Comparison of ENCODE assay signal across 10 cellular contexts in genomic region chr12:57452181-57452936, GRCh38. TPM values are rescaled to one million over a fixed set of nuclear protein-coding genes. Genes with fewer than 3 reads are reported as not detected.
DNase-seq lines count a peak whose midpoint lies in the region; ATAC-seq, FAIRE-seq and TF ChIP-seq lines count a peak whose summit lies in the region.
"Had no signal": no experiment of that assay in that cellular context is flagged by ENCODE, and none has a peak within 500 bp of the region (broad histone marks: within the 10 kb centered on the region; RNA-seq: fewer than 3 reads in every experiment).

No MANE protein-coding gene starts in this region.

- peak overlapping the region; percentile 91 for H3K27ac Mint-ChIP-seq in glutamatergic neuron (ENCODE audit: unreplicated experiment)
- peak overlapping the region; percentile 72 for H3K27ac Mint-ChIP-seq in stimulated activated effector memory CD8-positive, alpha-beta T cell treated with anti-CD3 and anti-CD28 coated beads, Interleukin-12 subunit alpha, Interleukin-12 subunit beta, amount 100 ng/mL, for 72 hours

- intact Hi-C loops in kidney (cut with DNase I): loop anchor here (10.0 kb wide), 1 partner anchor 188 kb away; no protein-coding TSS in a partner anchor

- peak; percentile 34 to 39 for ATAC-seq in activated CD4-positive, CD25-positive, alpha-beta regulatory T cell treated with anti-CD3 and anti-CD28 coated beads, Interleukin-2, amount 50 U/mL, for 24 hours
- ATAC-seq in stimulated activated effector memory CD8-positive, alpha-beta T cell treated with anti-CD3 and anti-CD28 coated beads, Interleukin-12 subunit alpha, Interleukin-12 subunit beta, amount 100 ng/mL, for 72 hours: peak; percentile 56
- ATAC-seq in HG02938 (IDR thresholded peaks at IDR 0.05; ENCODE audit: unreplicated experiment) (no peak), HG02759 (IDR thresholded peaks at IDR 0.05; ENCODE audit: unreplicated experiment) (no peak)

- TF ChIP-seq CTCF in glutamatergic neuron (IDR thresholded peaks at IDR 0.05; ENCODE audit: partially characterized antibody, unreplicated experiment) (no peak), kidney (IDR thresholded peaks at IDR 0.05; ENCODE audit: borderline replicate concordance, extremely low read depth, insufficient read depth) (no peak)

- H3K9me3 Mint-ChIP-seq in glutamatergic neuron (ENCODE audit: unreplicated experiment): peaks cover 9% of the 10 kb centered on the region
- H3K9me3 Mint-ChIP-seq in stimulated activated effector memory CD8-positive, alpha-beta T cell treated with anti-CD3 and anti-CD28 coated beads, Interleukin-12 subunit alpha, Interleukin-12 subunit beta, amount 100 ng/mL, for 72 hours: no peaks in the 10 kb centered on the region

- no peak overlapping the region for H3K9ac ChIP-seq in kidney (ENCODE audit: low read length in 2 of 2)

- peaks cover 3 to 5% of the 10 kb centered on the region in 2 donors for H3K4me1 ChIP-seq in kidney (ENCODE audit: control insufficient read depth in 1 of 2, insufficient read depth in 1 of 2, low read depth in 1 of 2, low read length in 2 of 2)

- H3K27me3 Mint-ChIP-seq in glutamatergic neuron (ENCODE audit: unreplicated experiment): peaks cover 9% of the 10 kb centered on the region

- no peaks in the 10 kb centered on the region for H3K36me3 ChIP-seq in kidney (ENCODE audit: control insufficient read depth in 1 of 2, insufficient read depth in 2 of 2, low read length in 2 of 2)

- no peak for DNase-seq in activated CD4-positive, CD25-positive, alpha-beta regulatory T cell treated with anti-CD3 and anti-CD28 coated beads, Interleukin-2, amount 50 U/mL, for 72 hours
- DNase-seq in SIG-M5 treated with dmso at 0.1 percent for 504 hours (lab: John Stamatoyannopoulos, UW; ENCODE audit: unreplicated experiment) (peak; percentile 70), glutamatergic neuron (peak; percentile 60), kidney (no peak)
- DNase-seq in stimulated activated effector memory CD8-positive, alpha-beta T cell treated with anti-CD3 and anti-CD28 coated beads, Interleukin-12 subunit alpha, Interleukin-12 subunit beta, amount 100 ng/mL, for 72 hours (ENCODE audit: low spot score in 2 of 2): no peak

- FAIRE-seq in kidney (lab: Jason Lieb, UNC): no peak

- H3K27ac ChIP-seq in kidney (ENCODE audit: low read depth in 2 of 2, low read length in 2 of 2): no peak overlapping the region
- H3K27ac ChIP-seq: HL-60 had no signal

- H3K4me1 Mint-ChIP-seq in glutamatergic neuron (ENCODE audit: low read depth, unreplicated experiment): peaks cover 27% of the 10 kb centered on the region
- H3K4me1 Mint-ChIP-seq in stimulated activated effector memory CD8-positive, alpha-beta T cell treated with anti-CD3 and anti-CD28 coated beads, Interleukin-12 subunit alpha, Interleukin-12 subunit beta, amount 100 ng/mL, for 72 hours: peaks cover 27% of the 10 kb centered on the region

- H3K36me3 Mint-ChIP-seq in glutamatergic neuron (ENCODE audit: unreplicated experiment): peaks cover 9% of the 10 kb centered on the region
- no peaks in the 10 kb centered on the region for H3K36me3 Mint-ChIP-seq in stimulated activated effector memory CD8-positive, alpha-beta T cell treated with anti-CD3 and anti-CD28 coated beads, Interleukin-12 subunit alpha, Interleukin-12 subunit beta, amount 100 ng/mL, for 72 hours

- H3K9me3 ChIP-seq in kidney (ENCODE audit: control insufficient read depth in 1 of 2, low read length in 2 of 2): no peaks in the 10 kb centered on the region

- H3K4me3 ChIP-seq in kidney (ENCODE audit: low read length in 2 of 2): no peak overlapping the region

- H3K4me3 Mint-ChIP-seq in glutamatergic neuron (ENCODE audit: unreplicated experiment): peak overlapping the region; percentile 44
- peak overlapping the region; percentile 45 for H3K4me3 Mint-ChIP-seq in stimulated activated effector memory CD8-positive, alpha-beta T cell treated with anti-CD3 and anti-CD28 coated beads, Interleukin-12 subunit alpha, Interleukin-12 subunit beta, amount 100 ng/mL, for 72 hours

RNA-seq across cellular contexts. Expression of gene INHBE, which starts 2.7 kb away (rescaled TPM):
- 18.0 TPM for total RNA-seq in glutamatergic neuron (ENCODE audit: unreplicated experiment)
- 0.19 TPM for total RNA-seq in kidney
- polyA plus RNA-seq in kidney (ENCODE audit: insufficient read depth, low read depth, low replicate concordance): 0.30 TPM
- total RNA-seq: mononuclear cell had no signal

RNA-seq across cellular contexts. Expression of gene GLI1, which starts 7.2 kb away (rescaled TPM):
- total RNA-seq in glutamatergic neuron (ENCODE audit: unreplicated experiment) (2.3 TPM), kidney (2.8 TPM)
- polyA plus RNA-seq in kidney (ENCODE audit: insufficient read depth, low read depth, low replicate concordance): 1.4 TPM

RNA-seq across cellular contexts. Expression of gene INHBC, which starts 17.8 kb away (rescaled TPM):
- total RNA-seq in glutamatergic neuron (ENCODE audit: unreplicated experiment): not detected
- not detected for total RNA-seq in kidney
- polyA plus RNA-seq in kidney (ENCODE audit: insufficient read depth, low read depth, low replicate concordance): not detected

RNA-seq across cellular contexts. Expression of gene R3HDM2, which starts 21.5 kb away (rescaled TPM):
- total RNA-seq in glutamatergic neuron (ENCODE audit: unreplicated experiment): 106 TPM
- 67.3 TPM for total RNA-seq in kidney
- 16.5 TPM for polyA plus RNA-seq in kidney (ENCODE audit: insufficient read depth, low read depth, low replicate concordance)

RNA-seq across cellular contexts. Expression of gene ARHGAP9, which starts 27.3 kb away (rescaled TPM):
- total RNA-seq in glutamatergic neuron (ENCODE audit: unreplicated experiment) (52.0 TPM), kidney (18.1 TPM)
- polyA plus RNA-seq in kidney (ENCODE audit: insufficient read depth, low read depth, low replicate concordance): 3.8 TPM

Comparison
In these comparisons a context has a peak if more than half of its experiments do, and no peak if none do; other contexts are left out.
1. ATAC-seq: peak in activated CD4-positive, CD25-positive, alpha-beta regulatory T cell treated with anti-CD3 and anti-CD28 coated beads, Interleukin-2, amount 50 U/mL, for 24 hours (2 of 2) and stimulated activated effector memory CD8-positive, alpha-beta T cell treated with anti-CD3 and anti-CD28 coated beads, Interleukin-12 subunit alpha, Interleukin-12 subunit beta, amount 100 ng/mL, for 72 hours (single experiment); none in HG02938 (single experiment) and HG02759 (single experiment).
2. DNase-seq: peak in SIG-M5 treated with dmso at 0.1 percent for 504 hours (single experiment) and glutamatergic neuron (single experiment); none in activated CD4-positive, CD25-positive, alpha-beta regulatory T cell treated with anti-CD3 and anti-CD28 coated beads, Interleukin-2, amount 50 U/mL, for 72 hours (single experiment), stimulated activated effector memory CD8-positive, alpha-beta T cell treated with anti-CD3 and anti-CD28 coated beads, Interleukin-12 subunit alpha, Interleukin-12 subunit beta, amount 100 ng/mL, for 72 hours (0 of 2) and kidney (single experiment).
3. RNA of gene INHBE, which starts 2.7 kb away (total RNA-seq): 18.0 TPM in glutamatergic neuron (single experiment); 0.19 TPM in kidney (single experiment); every median in the first group is over 10 times any median in the second.